ENCODE assay signal across 20 cellular contexts in the genomic region with DNA sequence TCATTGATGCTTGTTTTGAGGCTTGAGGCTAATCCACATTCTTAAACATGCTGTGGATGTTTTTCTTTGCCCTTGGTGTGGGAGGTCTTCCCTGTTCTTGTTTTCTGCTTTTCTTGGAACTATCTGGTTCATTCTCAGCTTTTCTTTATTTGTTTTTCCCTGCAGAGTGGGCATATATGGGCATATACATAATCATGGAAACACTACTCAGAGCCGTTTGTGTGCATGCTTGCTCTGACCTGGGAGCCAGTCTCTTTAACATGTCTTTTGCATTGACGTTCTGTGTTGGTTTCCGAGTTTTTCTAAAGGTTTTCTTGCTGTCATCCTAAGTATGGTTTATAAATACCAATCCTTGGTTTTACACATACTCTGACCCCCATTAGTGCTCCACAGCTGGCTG.
"Had no signal": no experiment of that assay in that cellular context is flagged by ENCODE, and none has a peak within 500 bp of the region (broad histone marks: within the 10 kb centered on the region; RNA-seq: fewer than 3 reads in every experiment).

No MANE protein-coding gene starts in this region.

- H3K9me3 ChIP-seq: gastroesophageal sphincter, heart left ventricle, mucosa of descending colon, neutrophil, prostate gland, right atrium auricular region, testis, tibial artery had no signal

- H3K4me1 ChIP-seq: foreskin keratinocyte, gastroesophageal sphincter, heart left ventricle, prostate gland, right atrium auricular region, testis had no signal

- H3K36me3 ChIP-seq: neutrophil, prostate gland, tibial artery had no signal

- DNase-seq: dorsolateral prefrontal cortex; effector CD4-positive, alpha-beta T cell; foreskin keratinocyte; heart left ventricle; kidney; mucosa of descending colon; naive B cell; stimulated activated CD4-positive, alpha-beta T cell treated with anti-CD3 and anti-CD28 coated beads, Interleukin-2, amount 100 ng/mL, for 24 hours; stimulated activated CD4-positive, alpha-beta T cell treated with anti-CD3 and anti-CD28 coated beads, Interleukin-4, amount 100 ng/mL, for 24 hours; stimulated activated naive CD4-positive, alpha-beta T cell treated with Interleukin-2 at 50 U/mL for 16 hours; substantia nigra; testis; tibial artery had no signal

- H3K27me3 ChIP-seq: dorsolateral prefrontal cortex, foreskin keratinocyte, gastroesophageal sphincter, heart left ventricle, hepatocyte, neutrophil, right atrium auricular region, testis, tibial artery had no signal

- H3K79me2 ChIP-seq: hepatocyte had no signal

- H3K4me3 ChIP-seq: dorsolateral prefrontal cortex, gastroesophageal sphincter, heart left ventricle, hepatocyte, lung, mucosa of descending colon, prostate gland, right atrium auricular region, smooth muscle cell, testis, tibial artery had no signal

- H3K27ac ChIP-seq: dorsolateral prefrontal cortex, foreskin keratinocyte, gastroesophageal sphincter, heart left ventricle, hepatocyte, neutrophil, prostate gland, right atrium auricular region, testis, tibial artery had no signal

- H3K4me2 ChIP-seq: hepatocyte, smooth muscle cell had no signal

- H2AFZ ChIP-seq: hepatocyte had no signal
